In genomic region chr6:19643713-19644112, GRCh38 we compare ENCODE assay signal across 8 cellular contexts.
"Had no signal": no experiment of that assay in that cellular context is flagged by ENCODE, and none has a peak within 500 bp of the region (broad histone marks: within the 10 kb centered on the region; RNA-seq: fewer than 3 reads in every experiment).

No MANE protein-coding gene starts in this region.

- ATAC-seq: GM23338, HepG2 had no signal

- H3K4me1 Mint-ChIP-seq: GM23338, IgD-negative memory B cell had no signal

- DNase-seq: H9, HCEC 1CT, KBM-7 had no signal

- H3K9ac ChIP-seq: KMS-11 had no signal

- H3K27ac Mint-ChIP-seq: GM23338, H9, IgD-negative memory B cell had no signal

- H3K4me3 Mint-ChIP-seq: GM23338, H9, IgD-negative memory B cell had no signal

- H3K36me3 Mint-ChIP-seq: IgD-negative memory B cell had no signal

- H3K27ac ChIP-seq: HL-60, KMS-11 had no signal

- H3K4me3 ChIP-seq: GM23338 had no signal

- H3K4me2 ChIP-seq: GM23338, KMS-11 had no signal

- H2AFZ ChIP-seq: GM23338 had no signal

- H3K27me3 Mint-ChIP-seq: IgD-negative memory B cell had no signal

- H3K9me3 Mint-ChIP-seq: GM23338, H9 had no signal
